ENCODE assay signal across 8 cellular contexts in the genomic region with DNA sequence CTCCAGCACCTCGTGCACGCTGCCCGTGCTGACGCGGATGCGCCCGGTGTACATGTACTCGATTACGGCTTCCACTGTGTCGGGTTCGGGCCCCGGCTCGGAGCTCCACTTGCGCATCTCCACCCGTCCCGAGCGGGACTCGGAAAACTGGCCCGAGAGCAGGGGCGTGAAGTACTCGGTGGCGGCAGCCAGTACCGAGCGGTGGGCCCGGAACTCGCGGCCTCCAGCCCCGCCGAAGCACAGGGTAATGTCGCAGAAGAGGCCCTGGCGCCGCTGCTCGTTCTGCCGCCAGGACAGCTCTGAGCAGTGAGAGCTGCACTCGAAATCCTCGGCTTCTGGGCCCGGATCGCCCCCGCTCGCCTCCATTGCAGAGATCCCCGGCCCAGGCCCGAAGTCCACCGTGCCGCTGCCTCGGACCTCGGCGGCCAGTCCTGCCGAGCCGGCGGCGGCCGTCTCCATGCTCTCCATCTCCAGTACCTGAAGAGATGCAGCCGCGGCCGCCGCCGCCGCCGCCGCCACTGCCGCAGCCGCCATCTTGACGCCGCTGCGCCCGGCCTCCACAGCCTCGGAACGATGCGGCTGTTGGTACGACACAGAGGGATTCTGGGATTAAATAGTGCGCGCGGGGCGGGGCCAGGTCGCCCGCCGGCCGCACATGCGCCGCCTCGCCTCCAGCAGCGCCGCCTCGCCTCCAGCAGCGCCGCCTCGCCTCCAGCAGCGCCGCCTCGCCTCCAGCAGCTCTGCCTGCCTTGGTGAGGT. TPM values are rescaled to one million over a fixed set of nuclear protein-coding genes. Genes with fewer than 3 reads are reported as not detected.
DNase-seq lines count a peak whose midpoint lies in the region; ATAC-seq and TF ChIP-seq lines count a peak whose summit lies in the region.

A gene with protein sequence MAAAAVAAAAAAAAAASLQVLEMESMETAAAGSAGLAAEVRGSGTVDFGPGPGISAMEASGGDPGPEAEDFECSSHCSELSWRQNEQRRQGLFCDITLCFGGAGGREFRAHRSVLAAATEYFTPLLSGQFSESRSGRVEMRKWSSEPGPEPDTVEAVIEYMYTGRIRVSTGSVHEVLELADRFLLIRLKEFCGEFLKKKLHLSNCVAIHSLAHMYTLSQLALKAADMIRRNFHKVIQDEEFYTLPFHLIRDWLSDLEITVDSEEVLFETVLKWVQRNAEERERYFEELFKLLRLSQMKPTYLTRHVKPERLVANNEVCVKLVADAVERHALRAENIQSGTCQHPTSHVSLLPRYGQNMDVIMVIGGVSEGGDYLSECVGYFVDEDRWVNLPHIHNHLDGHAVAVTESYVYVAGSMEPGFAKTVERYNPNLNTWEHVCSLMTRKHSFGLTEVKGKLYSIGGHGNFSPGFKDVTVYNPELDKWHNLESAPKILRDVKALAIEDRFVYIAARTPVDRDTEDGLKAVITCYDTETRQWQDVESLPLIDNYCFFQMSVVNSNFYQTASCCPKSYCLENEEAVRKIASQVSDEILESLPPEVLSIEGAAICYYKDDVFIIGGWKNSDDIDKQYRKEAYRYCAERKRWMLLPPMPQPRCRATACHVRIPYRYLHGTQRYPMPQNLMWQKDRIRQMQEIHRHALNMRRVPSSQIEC (minus strand): TSS at position 587 of the 759 bp plus-strand sequence. CDS start 53 bp downstream, at position 534.

- no peaks in the 10 kb centered on the region for H3K27me3 Mint-ChIP-seq in activated B cell treated with CpG ODN at 0.5 μM for 24 hours

- peak; percentile 82 for ATAC-seq in GM18907 (IDR thresholded peaks at IDR 0.05; ENCODE audit: unreplicated experiment)
- ATAC-seq in HG03139 (IDR thresholded peaks at IDR 0.05; ENCODE audit: unreplicated experiment): peak; percentile 74
- ATAC-seq in activated B cell treated with CpG ODN at 0.5 μM for 24 hours (ENCODE audit: low read depth): peak; percentile 95

- peaks cover 31% of the 10 kb centered on the region for H3K36me3 Mint-ChIP-seq in activated B cell treated with CpG ODN at 0.5 μM for 24 hours (ENCODE audit: low read depth)

- peak within 1 kb of the TSS; percentile 94 for H3K4me3 ChIP-seq in AG04450 (ENCODE audit: low read depth, low read length)

- no peaks in the 10 kb centered on the region for H3K9me3 Mint-ChIP-seq in activated B cell treated with CpG ODN at 0.5 μM for 24 hours

- H3K9me3 ChIP-seq in AG04450 (ENCODE audit: control insufficient read depth, insufficient read depth, low read length): no peaks in the 10 kb centered on the region; the same call in 1 of the 2 replicates

- intact Hi-C loops in activated B cell treated with CpG ODN at 0.5 μM for 24 hours (cut with micrococcal nuclease): loop anchor here (1.0 to 10.0 kb wide), 7 partner anchors 52 to 1530 kb away; a partner anchor contains a TSS

- peak within 1 kb of the TSS; percentile 87 for H3K27ac Mint-ChIP-seq in activated B cell treated with CpG ODN at 0.5 μM for 24 hours

- H3K4me1 Mint-ChIP-seq in activated B cell treated with CpG ODN at 0.5 μM for 24 hours: peaks cover 19% of the 10 kb centered on the region

- POLR2A ChIA-PET in AG04450 (lab: Yijun Ruan, JAX): interaction anchor here (0.6 to 2.5 kb wide), 12 partner anchors 12 to 177 kb away, joined by 3 to 12 read pairs (median 4); a partner anchor contains a TSS
- POLR2A ChIA-PET in activated B cell treated with CpG ODN at 0.5 μM for 24 hours (lab: Charles Lee): interaction anchor here (1.0 to 2.1 kb wide), 13 partner anchors 14 to 523 kb away, joined by 3 to 23 read pairs (median 6); a partner anchor contains a TSS

- H3K4me3 Mint-ChIP-seq in activated B cell treated with CpG ODN at 0.5 μM for 24 hours: no peak within 1 kb of the TSS

- CTCF ChIA-PET in AG04450 (lab: Charles Lee) (interaction anchor here (0.6 to 1.3 kb wide), 3 partner anchors 37 to 169 kb away, joined by 3 to 5 read pairs (median 3); a partner anchor contains a TSS), activated B cell treated with CpG ODN at 0.5 μM for 24 hours (lab: Charles Lee) (interaction anchor here (1.5 to 2.1 kb wide), 2 partner anchors 10 to 54 kb away, joined by 4 to 7 read pairs; a partner anchor contains a TSS)

- H3K27me3 ChIP-seq in AG04450 (ENCODE audit: control insufficient read depth, insufficient read depth, low read length): no peaks in the 10 kb centered on the region

- peak; percentile 45 for DNase-seq in AG04450 (ENCODE audit: low read depth, low spot score)
- peak; percentile 89 for DNase-seq in NCI-H2227 treated with DMSO at 0.1 percent for 48 hours (lab: John Stamatoyannopoulos, UW)
- DNase-seq in activated B cell treated with CpG ODN at 0.5 μM for 24 hours: peak; percentile 84
- peak; percentile 85 for DNase-seq in central memory CD4-positive, alpha-beta T cell
- peak; percentile 98 for DNase-seq in islet precursor cell
- peak; percentile 75 to 85 (median 81) for DNase-seq in stimulated activated CD4-positive, alpha-beta T cell treated with anti-CD3 and anti-CD28 coated beads, Interleukin-12 subunit alpha, Interleukin-12 subunit beta, amount 100 ng/mL, for 48 hours (ENCODE audit: low read depth in 2 of 3, low spot score in 1 of 3)

- H3K27ac ChIP-seq in AG04450 (ENCODE audit: low read depth, low read length): peak within 1 kb of the TSS; percentile 75

- TF ChIP-seq CTCF in AG04450 (IDR thresholded peaks at IDR 0.05; ENCODE audit: low read depth, low read length) (no peak), activated B cell treated with CpG ODN at 0.5 μM for 24 hours (IDR thresholded peaks at IDR 0.05) (no peak)

RNA-seq across cellular contexts. Expression of the gene that starts here (rescaled TPM):
- 7.6 and 9.3 TPM in 2 replicates for polyA plus RNA-seq in AG04450 (2011; rRNA removed)
- 28.0 and 39.1 TPM in 2 replicates for polyA minus RNA-seq in AG04450 (2011; rRNA and poly(A)+ RNA removed)
- 13.6 and 17.3 TPM in 2 replicates for total RNA-seq in activated B cell treated with CpG ODN at 0.5 μM for 24 hours

Comparison
In these comparisons a context has a peak if more than half of its experiments do, and no peak if none do; other contexts are left out.
1. Peak in every context shown above with its lines: DNase-seq, ATAC-seq, H3K4me3 ChIP-seq and H3K27ac ChIP-seq.
2. DNase-seq: peak in every context shown above with its lines; median percentile 98 in islet precursor cell; 89 in NCI-H2227 treated with DMSO at 0.1 percent for 48 hours; 85 in central memory CD4-positive, alpha-beta T cell; 84 in activated B cell treated with CpG ODN at 0.5 μM for 24 hours; 81 in stimulated activated CD4-positive, alpha-beta T cell treated with anti-CD3 and anti-CD28 coated beads, Interleukin-12 subunit alpha, Interleukin-12 subunit beta, amount 100 ng/mL, for 48 hours; 45 in AG04450.